In the genomic region with DNA sequence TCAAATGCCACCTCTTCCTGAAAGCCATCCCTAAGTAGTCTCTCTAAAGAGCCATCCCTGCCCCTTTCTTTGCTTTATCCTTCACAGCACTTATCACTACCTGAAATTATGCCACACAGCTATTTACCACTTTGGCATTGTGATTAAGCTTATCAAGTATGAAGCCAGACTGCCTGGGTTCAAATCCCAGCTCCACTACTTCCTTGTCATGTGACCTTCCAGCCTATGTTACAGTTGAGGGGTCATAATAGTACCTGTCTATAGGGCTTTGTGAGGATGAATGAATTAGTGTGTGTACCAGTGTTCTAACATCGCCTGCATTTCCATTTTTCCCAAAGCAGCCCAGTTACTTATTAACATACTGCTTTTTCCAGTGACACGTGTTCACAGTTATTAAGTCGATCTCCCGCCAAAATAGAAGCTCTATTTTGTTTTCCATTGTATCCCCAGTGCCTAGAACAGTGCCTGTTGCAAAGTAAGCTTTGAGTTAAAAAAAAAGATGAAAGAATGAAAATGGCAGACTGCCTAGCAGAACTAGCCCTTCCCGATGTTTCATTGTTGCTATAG, we compare ENCODE assay signal across 8 cellular contexts. TPM values are rescaled to one million over a fixed set of nuclear protein-coding genes. Genes with fewer than 3 reads are reported as not detected.
DNase-seq lines count a peak whose midpoint lies in the region; TF ChIP-seq lines count a peak whose summit lies in the region.

No MANE protein-coding gene starts in this region.

- TF ChIP-seq CTCF in GM12864 (IDR thresholded peaks at IDR 0.05; ENCODE audit: low read depth, low read length, missing control alignments) (no peak), NB4 (IDR thresholded peaks at IDR 0.05; ENCODE audit: low read depth, low read length) (no peak), epithelial cell of proximal tubule (conservative IDR thresholded peaks at IDR 0.05; ENCODE audit: low read depth, low read length) (no peak), sigmoid colon (IDR thresholded peaks at IDR 0.05) (no peak)

- no peak for TF ChIP-seq EP300 in sigmoid colon (IDR thresholded peaks at IDR 0.05)

- 7 to 18% methylated on average over 5 of the region's 5 CpGs for WGBS in sigmoid colon, 2 donors

- H3K9me3 ChIP-seq in sigmoid colon = no peaks in the 10 kb centered on the region

- DNase-seq in GM12864 (ENCODE audit: low read depth) (no peak), NB4 (ENCODE audit: low read depth) (peak; percentile 63), epithelial cell of proximal tubule (ENCODE audit: low read depth) (no peak), sigmoid colon (no peak), activated gamma-delta T cell (lab: John Stamatoyannopoulos, UW) (no peak), iPS-NIHi11 (ENCODE audit: low spot score) (no peak), SHP77 (lab: John Stamatoyannopoulos, UW) (no peak), NCI-H187 (lab: John Stamatoyannopoulos, UW) (no peak)

- TF ChIP-seq POLR2A in NB4 (IDR thresholded peaks at IDR 0.05; ENCODE audit: extremely low read depth, insufficient read length) (no peak), sigmoid colon (IDR thresholded peaks at IDR 0.05) (no peak)

- peak overlapping the region; percentile 77 to 79 (median 78) for H3K27ac ChIP-seq in sigmoid colon

- H3K4me1 ChIP-seq in sigmoid colon = peaks cover 0 to 21% (median 15%) of the 10 kb centered on the region in 4 donors

- no peaks in the 10 kb centered on the region for H3K36me3 ChIP-seq in sigmoid colon

- H3K4me3 ChIP-seq in GM12864 (ENCODE audit: low read depth, low read length) (peak overlapping the region; percentile 61), NB4 (ENCODE audit: low read depth, low read length) (peak overlapping the region; percentile 80), epithelial cell of proximal tubule (ENCODE audit: low read depth, low read length) (peak overlapping the region; percentile 84), sigmoid colon (peak overlapping the region; percentile 61 to 76 (median 68))

- H3K27me3 ChIP-seq in sigmoid colon = no peaks in the 10 kb centered on the region

- intact Hi-C loops in sigmoid colon (cut with DNase I) = loop anchor here (5.0 kb wide), 1 partner anchor 59 kb away; no protein-coding TSS in a partner anchor

RNA-seq across cellular contexts. Expression of a gene that starts 32.8 kb away (rescaled TPM):
- total RNA-seq in epithelial cell of proximal tubule (1.6 and 2.8 TPM in 2 replicates), sigmoid colon (1 to 10 TPM; 2.4 to 10.0 (median 4.0) TPM)
- polyA plus RNA-seq in sigmoid colon = 1 to 10 TPM; 4.2 to 6.1 (median 6.0) TPM

RNA-seq across cellular contexts. Expression of a gene that starts 33.2 kb away (rescaled TPM):
- 77.4 and 81.9 TPM in 2 replicates for total RNA-seq in epithelial cell of proximal tubule
- 10 to 100 TPM in 1 of 4 donors, 1 to 10 TPM in 3; 4.3 to 16.9 (median 6.5) TPM for total RNA-seq in sigmoid colon
- polyA plus RNA-seq in sigmoid colon = 10 to 100 TPM; 11.4 to 41.6 (median 15.5) TPM

RNA-seq across cellular contexts. Expression of a gene that starts 52.4 kb away (rescaled TPM):
- total RNA-seq in epithelial cell of proximal tubule = 6.3 and 14.7 TPM in 2 replicates
- 10 to 100 TPM; 14.2 to 37.7 (median 24.7) TPM for total RNA-seq in sigmoid colon
- 10 to 100 TPM in 1 of 3 donors, 1 to 10 TPM in 2; 6.0 to 31.0 (median 8.1) TPM for polyA plus RNA-seq in sigmoid colon
